In the genomic region with DNA sequence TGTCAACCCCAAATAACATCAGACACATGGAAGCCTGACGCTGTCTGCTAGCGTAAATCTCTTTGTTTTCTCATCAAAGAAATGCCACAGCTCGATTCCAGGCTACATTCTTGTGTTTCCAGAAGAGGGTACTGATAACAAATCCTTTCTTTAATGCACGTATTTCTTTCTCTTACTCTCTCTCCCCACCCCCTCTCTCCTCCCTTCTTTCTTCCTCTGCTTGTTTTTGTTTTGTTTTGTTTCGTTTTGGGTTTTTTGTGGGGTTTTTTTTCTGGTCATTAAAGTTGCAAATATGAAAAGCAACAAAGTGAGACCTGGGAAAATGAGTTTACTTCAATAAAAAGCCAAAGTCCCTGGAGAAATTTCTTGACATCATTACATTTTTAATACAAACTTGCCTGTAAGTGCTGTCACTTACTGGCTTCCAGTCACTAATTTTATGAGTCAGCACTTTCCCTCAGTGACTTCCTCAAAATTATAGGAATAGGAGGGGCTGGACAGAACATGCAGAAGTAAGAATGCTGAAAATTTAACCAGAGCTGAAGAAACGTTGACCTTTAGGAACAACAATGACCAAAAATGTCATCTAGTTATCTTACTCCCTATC, we compare ENCODE assay signal across 1 cellular context.
TF ChIP-seq lines count a peak whose summit lies in the region.

No MANE protein-coding gene starts in this region.

TF ChIP-seq in GM12878, 131 proteins besides CTCF, POLR2A, EP300 and RAD21 (continued from another document):
- TF ChIP-seq NKRF (conservative IDR thresholded peaks at IDR 0.05) (no peak), GABPA (IDR thresholded peaks at IDR 0.05; ENCODE audit: low read depth) (no peak), SUZ12 (IDR thresholded peaks at IDR 0.05; ENCODE audit: unreplicated experiment) (no peak), JUNB (IDR thresholded peaks at IDR 0.05) (0 out of 2 replicates have a peak, but pooled peaks have one; percentile 15), DPF2 (IDR thresholded peaks at IDR 0.05) (no peak), SPI1 (IDR thresholded peaks at IDR 0.05; ENCODE audit: borderline replicate concordance, insufficient read depth, low read depth, low read length) (0 out of 2 replicates have a peak, but pooled peaks have one; percentile 50)
TF ChIP-seq in GM12878: peak in this region for 8.
